In genomic region chr4:155797581-155797980, GRCh38 we compare ENCODE assay signal across 11 cellular contexts. TPM values are rescaled to one million over a fixed set of nuclear protein-coding genes. Genes with fewer than 3 reads are reported as not detected.
DNase-seq lines count a peak whose midpoint lies in the region; ATAC-seq, FAIRE-seq and TF ChIP-seq lines count a peak whose summit lies in the region.
"Not testable (repeated sequence)": the region's sequence is repeated elsewhere in the genome, so short reads cannot be mapped to it uniquely, and the experiment has no call there.
"Had no signal": no experiment of that assay in that cellular context is flagged by ENCODE, and none has a peak within 500 bp of the region (broad histone marks: within the 10 kb centered on the region; RNA-seq: fewer than 3 reads in every experiment).

No MANE protein-coding gene starts in this region.

- H3K36me3 Mint-ChIP-seq in WTC11 = not testable (repeated sequence)

- not testable (repeated sequence) for DNase-seq in WTC11 (ENCODE audit: low spot score); frontal cortex (ENCODE audit: low spot score in 2 of 2); kidney

- not testable (repeated sequence) for TF ChIP-seq CTCF in WTC11 (IDR thresholded peaks at IDR 0.05); kidney (IDR thresholded peaks at IDR 0.05; ENCODE audit: borderline replicate concordance, extremely low read depth, insufficient read depth)

- not testable (repeated sequence) for H3K4me3 ChIP-seq in kidney (ENCODE audit: low read length in 2 of 2)

- FAIRE-seq in A204.1 (lab: Jason Lieb, UNC) (peak; percentile 43), TTC549 (lab: Jason Lieb, UNC) (peak; percentile 26), colon (lab: Jason Lieb, UNC) (peak; percentile 58), frontal cortex (lab: Jason Lieb, UNC) (peak; percentile 64), kidney (lab: Jason Lieb, UNC) (peak; percentile 41)

- not testable (repeated sequence) for H3K4me1 ChIP-seq in kidney (ENCODE audit: control insufficient read depth in 1 of 2, insufficient read depth in 1 of 2, low read depth in 1 of 2, low read length in 2 of 2)

- H3K9ac ChIP-seq in kidney (ENCODE audit: low read length in 2 of 2) = not testable (repeated sequence)

- H3K36me3 ChIP-seq in kidney (ENCODE audit: control insufficient read depth in 1 of 2, insufficient read depth in 2 of 2, low read length in 2 of 2) = not testable (repeated sequence)

- H3K27me3 Mint-ChIP-seq in WTC11 (ENCODE audit: low read depth) = not testable (repeated sequence)

- CTCF ChIA-PET in WTC11 (lab: Charles Lee) = interaction anchor here (2.9 kb wide), 1 partner anchor 10 kb away, joined by 11 read pairs; no protein-coding TSS in a partner anchor

- ATAC-seq in WTC11 = not testable (repeated sequence)

- not testable (repeated sequence) for H3K4me1 Mint-ChIP-seq in WTC11

- not testable (repeated sequence) for H3K9me3 ChIP-seq in kidney (ENCODE audit: control insufficient read depth in 1 of 2, low read length in 2 of 2)

- POLR2A ChIA-PET in WTC11 (lab: Charles Lee) = not testable (repeated sequence)

- H3K27ac ChIP-seq in kidney (ENCODE audit: low read depth in 2 of 2, low read length in 2 of 2) = not testable (repeated sequence)

- H3K4me3 Mint-ChIP-seq in WTC11 = not testable (repeated sequence)

- H3K27ac Mint-ChIP-seq in WTC11 = not testable (repeated sequence)

- intact Hi-C loops in kidney (cut with DNase I) = not testable (repeated sequence)

- H3K9me3 Mint-ChIP-seq in WTC11 = not testable (repeated sequence)

TF ChIP-seq in WTC11, 78 proteins besides CTCF, POLR2A, EP300 and RAD21:
- peak; percentile 94 for TF ChIP-seq HMGA2 (CRISPR knock-in tag; IDR thresholded peaks at IDR 0.05)

RNA-seq across cellular contexts. Expression of gene GUCY1B1, which starts 38.8 kb away (rescaled TPM):
- total RNA-seq in WTC11 (2021) (6.4 to 12.7 TPM (median 7.1 TPM) in 3 replicates), frontal cortex (66.9 TPM), kidney (24.7 TPM)
- polyA plus RNA-seq in kidney (ENCODE audit: insufficient read depth, low read depth, low replicate concordance) = 13.2 TPM
- total RNA-seq: A673; Caco-2; CD4-positive, alpha-beta memory T cell; CD4-positive, alpha-beta T cell; CD8-positive, alpha-beta T cell had no signal
- polyA plus RNA-seq: CD4-positive, alpha-beta memory T cell had no signal
